1 cellular context compared by ENCODE assay signal in the genomic region with DNA sequence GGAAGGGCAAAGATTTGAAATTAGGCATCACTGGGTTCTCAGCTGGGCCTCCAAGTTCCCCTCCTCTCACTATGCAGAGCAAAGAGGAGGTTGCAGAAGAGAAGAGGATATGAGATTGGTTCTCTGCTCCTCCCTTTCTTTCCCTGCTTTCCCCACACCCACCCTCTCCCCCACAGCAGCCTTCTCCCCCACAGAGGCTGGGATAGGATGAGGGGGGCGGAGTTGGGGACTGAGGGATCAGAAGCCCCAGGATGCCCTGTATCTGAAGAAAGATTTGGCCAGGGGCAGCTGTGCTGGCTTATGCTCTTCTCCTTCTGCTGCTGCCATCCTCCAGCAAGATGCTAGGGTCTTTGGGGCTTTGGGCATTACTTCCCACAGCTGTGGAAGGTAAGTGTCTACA.
TF ChIP-seq lines count a peak whose summit lies in the region.

A gene (plus strand): TSS at position 259 of the 400 bp plus-strand sequence. CDS start 80 bp downstream, at position 339.

TF ChIP-seq in H1, 55 proteins besides CTCF, POLR2A, EP300 and RAD21 (continued from another document):
- TF ChIP-seq NRF1 (IDR thresholded peaks at IDR 0.05; ENCODE audit: low read depth, low read length) (no peak), POU5F1 (IDR thresholded peaks at IDR 0.05; ENCODE audit: low read depth, low read length) (no peak), EZH2 (IDR thresholded peaks at IDR 0.05; ENCODE audit: low read depth, low read length, severe bottlenecking) (no peak), TEAD4 (IDR thresholded peaks at IDR 0.05; ENCODE audit: low read depth, low read length) (no peak)
- TF ChIP-seq, protein P1, sequence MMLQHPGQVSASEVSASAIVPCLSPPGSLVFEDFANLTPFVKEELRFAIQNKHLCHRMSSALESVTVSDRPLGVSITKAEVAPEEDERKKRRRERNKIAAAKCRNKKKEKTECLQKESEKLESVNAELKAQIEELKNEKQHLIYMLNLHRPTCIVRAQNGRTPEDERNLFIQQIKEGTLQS (IDR thresholded peaks at IDR 0.05; ENCODE audit: insufficient read depth, low read depth, low read length) = no peak
